28 cellular contexts compared by ENCODE assay signal in the genomic region with DNA sequence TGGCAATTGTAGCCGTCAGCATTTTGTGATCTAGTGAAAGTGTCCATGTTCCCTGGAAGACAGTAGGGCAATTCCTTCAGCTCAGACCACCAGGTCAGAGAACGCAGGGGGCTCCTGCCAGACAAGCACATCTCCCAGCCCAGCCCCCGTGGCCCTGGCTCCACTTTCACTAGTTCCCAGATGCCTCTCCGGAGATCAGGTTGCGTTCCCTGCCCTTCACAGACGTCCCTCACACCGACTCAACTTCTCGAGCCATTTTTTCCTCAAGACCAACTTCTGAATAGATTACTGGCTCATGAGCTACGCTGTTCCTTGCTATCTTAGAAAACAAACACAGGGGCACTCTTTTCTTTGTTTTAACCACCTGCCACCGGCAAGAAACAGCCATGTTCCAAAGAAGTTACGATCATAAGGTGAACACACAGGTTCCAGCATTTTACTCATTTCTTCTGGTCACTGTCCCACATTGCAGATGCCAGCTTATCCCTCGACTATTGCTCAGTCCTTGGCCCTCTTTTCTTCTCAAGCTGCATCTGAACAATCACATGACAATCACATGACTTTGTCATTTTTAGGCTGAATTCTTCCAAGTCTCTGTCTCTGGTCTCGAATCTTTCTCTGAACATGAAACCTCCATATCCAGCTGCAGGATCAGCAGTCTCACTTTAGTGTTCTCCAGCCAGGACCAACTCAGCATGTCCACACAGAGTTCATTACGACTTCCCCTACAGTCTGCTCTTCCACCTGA. TPM values are rescaled to one million over a fixed set of nuclear protein-coding genes. Genes with fewer than 3 reads are reported as not detected.
DNase-seq lines count a peak whose midpoint lies in the region; ATAC-seq, FAIRE-seq and TF ChIP-seq lines count a peak whose summit lies in the region.
"Had no signal": no experiment of that assay in that cellular context is flagged by ENCODE, and none has a peak within 500 bp of the region (broad histone marks: within the 10 kb centered on the region; RNA-seq: fewer than 3 reads in every experiment).

No MANE protein-coding gene starts in this region.

- no peak for TF ChIP-seq POLR2A in K562 (conservative IDR thresholded peaks at IDR 0.05)
- TF ChIP-seq POLR2A in lower leg skin (IDR thresholded peaks at IDR 0.05), result no peak

- intact Hi-C loops in K562 (cut with micrococcal nuclease) (no loop called here), lower leg skin (cut with DNase I; ENCODE audit: low total_unique reads) (no loop called here)

- peak; percentile 38 for FAIRE-seq in D721Med (lab: Jason Lieb, UNC)
- no peak for FAIRE-seq in K562 (lab: Jason Lieb, UNC)
- FAIRE-seq: GM12878, RCC 7860 had no signal

- TF ChIP-seq CTCF in D721Med (IDR thresholded peaks at IDR 0.05; ENCODE audit: insufficient read depth, missing control alignments) (no peak), K562 (IDR thresholded peaks at IDR 0.05 in 2 of 3, conservative IDR thresholded peaks at IDR 0.05 in 1 of 3; ENCODE audit: insufficient read depth in 2 of 3, low read depth in 1 of 3, low read length in 3 of 3) (no peak), foreskin keratinocyte (conservative IDR thresholded peaks at IDR 0.05) (no peak), neural cell (IDR thresholded peaks at IDR 0.05; ENCODE audit: poor library complexity, severe bottlenecking) (no peak), lower leg skin (IDR thresholded peaks at IDR 0.05) (no peak)

- CTCF ChIA-PET in K562 (lab: Yijun Ruan, JAX; ENCODE audit: low intra/inter-chr PET ratio), result no interaction called here

- H3K27me3 ChIP-seq in K562 (ENCODE audit: control insufficient read depth in 2 of 2, insufficient read depth in 2 of 2, low read length in 2 of 2) (peaks cover 13 to 19% of the 10 kb centered on the region in 2 experiments; a peak in 4 of 5 replicates), foreskin keratinocyte (no peaks in the 10 kb centered on the region), neural cell (ENCODE audit: insufficient read depth, low read depth, low read length) (no peaks in the 10 kb centered on the region)

- H3K9me1 ChIP-seq in K562 (ENCODE audit: control insufficient read depth, insufficient read depth, low read length), result no peaks in the 10 kb centered on the region

- no peaks in the 10 kb centered on the region for H4K20me1 ChIP-seq in K562 (replicated peaks; ENCODE audit: control insufficient read depth, insufficient read depth, low read length)
- no peaks in the 10 kb centered on the region for H4K20me1 ChIP-seq in neural cell (ENCODE audit: insufficient read depth)

- DNase-seq in D721Med (ENCODE audit: insufficient read length, low spot score) (no peak), K562 (ENCODE audit: extremely low read depth in 1 of 4, low spot score in 3 of 4) (no peak), foreskin keratinocyte (no peak), NCI-H2171 (lab: John Stamatoyannopoulos, UW) (no peak), NCI-H748 treated with DMSO at 0.1 percent for 48 hours (lab: John Stamatoyannopoulos, UW) (no peak), lower leg skin (ENCODE audit: low spot score in 2 of 2) (no peak), NCI-H128 (lab: John Stamatoyannopoulos, UW; ENCODE audit: unreplicated experiment) (no peak)
- DNase-seq: C1 segment of cervical spinal cord; CD4-positive, alpha-beta memory T cell; COR-L47; DMS 273 treated with DMSO at 0.1 percent for 48 hours; DMS79; EL; GDM1; H7; Karpas-422; MV-4-11; NCI-H1105; NCI-H1694; NCI-H2029 treated with DMSO at 0.1 percent for 48 hours; NCI-H226; NCI-H510A treated with DMSO at 0.1 percent for 48 hours; SK-N-SH; SW 1271 had no signal

- H3K9me3 ChIP-seq in K562 (replicated peaks; ENCODE audit: control insufficient read depth, insufficient read depth, low read depth, low read length) (no peaks in the 10 kb centered on the region), neural cell (ENCODE audit: low read length) (no peaks in the 10 kb centered on the region)
- H3K9me3 ChIP-seq: SK-N-SH had no signal

- BruUV-seq in K562 (replicated peaks; lab: Mats Ljungman, UMichigan), result no TSS peak

- TF ChIP-seq EP300 in K562 (IDR thresholded peaks at IDR 0.05; ENCODE audit: low read length), result no peak
- no peak for TF ChIP-seq EP300 in neural cell (conservative IDR thresholded peaks at IDR 0.05; ENCODE audit: poor library complexity, severe bottlenecking)

- H3F3A ChIP-seq in neural cell (ENCODE audit: insufficient read depth, low read length, poor library complexity, severe bottlenecking), result peaks cover 5% of the 10 kb centered on the region

- in situ Hi-C loops in K562 (cut with MboI), result no loop called here

- H3K4me1 ChIP-seq in K562 (replicated peaks in 1 of 2; ENCODE audit: control insufficient read depth in 2 of 2, insufficient read depth in 2 of 2, low read length in 2 of 2) (no peaks in the 10 kb centered on the region; a peak in 1 of 5 replicates), foreskin keratinocyte (peaks cover 36% of the 10 kb centered on the region)

- POLR2A ChIA-PET in K562 (lab: Yijun Ruan, JAX), result interaction anchor here (0.9 kb wide), 1 partner anchor 18 kb away, joined by 3 read pairs; no protein-coding TSS in a partner anchor

- H2AFZ ChIP-seq in K562 (ENCODE audit: low read depth, low read length) (no peak overlapping the region), neural cell (ENCODE audit: low read depth, low read length) (no peak overlapping the region)

- H3K4me2 ChIP-seq in K562 (ENCODE audit: insufficient read depth, low read length) (no peak overlapping the region), neural cell (ENCODE audit: low read length) (no peak overlapping the region)
- H3K4me2 ChIP-seq: SK-N-SH had no signal

- TF ChIP-seq RAD21 in K562 (CRISPR knock-in tag; conservative IDR thresholded peaks at IDR 0.05 in 1 of 2, IDR thresholded peaks at IDR 0.05 in 1 of 2) (no peak), neural cell (conservative IDR thresholded peaks at IDR 0.05) (no peak)

- under 1% methylated on average over 14 of the region's 14 CpGs for WGBS in K562 (ENCODE audit: insufficient coverage, low coverage, missing lambda C conversion rate)
- 83 to 85% methylated on average over 14 of the region's 14 CpGs for WGBS in lower leg skin, 2 donors

- H3K36me3 ChIP-seq in K562 (ENCODE audit: control insufficient read depth, insufficient read depth, low read length), result no peaks in the 10 kb centered on the region
- no peaks in the 10 kb centered on the region for H3K36me3 ChIP-seq in neural cell (ENCODE audit: insufficient read depth, low read length)

- H3K9ac ChIP-seq in K562 (ENCODE audit: insufficient read depth in 1 of 2, low read depth in 2 of 2, low read length in 2 of 2), result no peak overlapping the region
- H3K9ac ChIP-seq in neural cell (ENCODE audit: low read length), result no peak overlapping the region
- H3K9ac ChIP-seq: SK-N-SH had no signal

- H3K4me3 ChIP-seq in K562, result no peak overlapping the region
- H3K4me3 ChIP-seq in neural cell (ENCODE audit: low read length), result no peak overlapping the region
- no peak overlapping the region for H3K4me3 ChIP-seq in lower leg skin (ENCODE audit: low read depth, poor library complexity, severe bottlenecking)
- H3K4me3 ChIP-seq: GM12878 had no signal

- no peaks in the 10 kb centered on the region for H3K9me2 ChIP-seq in neural cell (ENCODE audit: insufficient read depth, low read length)
- H3K9me2 ChIP-seq: SK-N-SH had no signal

- H3K27ac ChIP-seq in K562 (ENCODE audit: extremely low read depth, low read depth, low read length) (no peak overlapping the region), foreskin keratinocyte (peak overlapping the region; percentile 41), neural cell (ENCODE audit: low read length) (peak overlapping the region; percentile 85)
- H3K27ac ChIP-seq: HL-60 had no signal

- H3K79me2 ChIP-seq in K562 (ENCODE audit: control insufficient read depth, insufficient read depth, low read length), result no peaks in the 10 kb centered on the region
- no peaks in the 10 kb centered on the region for H3K79me2 ChIP-seq in neural cell (replicated peaks; ENCODE audit: insufficient read depth, low read length)

- ATAC-seq in K562 (no peak), foreskin keratinocyte (no peak)
- ATAC-seq: GM12878 had no signal

RNA-seq across cellular contexts. Expression of gene UTP25, which starts 53.7 kb away (rescaled TPM):
- 18.3 and 30.1 TPM in 2 replicates for total RNA-seq in K562 (2011; cell fraction: chromatin; rRNA removed; ENCODE audit: low replicate concordance)
- total RNA-seq in K562 (2011; cell fraction: nucleolus; rRNA removed), result 10.3 and 13.0 TPM in 2 replicates
- 18.0 and 28.4 TPM in 2 replicates for total RNA-seq in K562 (2011; cell fraction: nucleoplasm; rRNA removed)
- total RNA-seq in K562 (2014; rRNA removed) (10.6 and 11.9 TPM in 2 replicates), K562 (2014; rRNA removed; fragmentation: Illumina TruSeq; extraction: Trizol) (17.6 and 18.4 TPM in 2 replicates), K562 (2015; rRNA removed; fragmentation: Illumina TruSeq; extraction: Trizol) (15.3 and 16.6 TPM in 2 replicates), K562 (2021) (10.7 and 12.0 TPM in 2 replicates), foreskin keratinocyte (9.0 and 9.2 TPM in 2 replicates), lower leg skin (10 to 100 TPM in 3 of 4 donors, 1 to 10 TPM in 1; 9.9 to 12.9 (median 11.1) TPM)
- polyA plus RNA-seq in K562 (2011; rRNA removed) (10.4 and 12.8 TPM in 2 replicates), K562 (2014; fragmentation: Illumina TruSeq; extraction: Trizol) (13.1 and 15.7 TPM in 2 replicates), K562 (2014; fragmentation: Nextera tagmentation; extraction: Ambion mirVana) (10 to 100 TPM in 1 of 2 experiments, 1 to 10 TPM in 1; 5.7 to 10.9 TPM), K562 (2014; rRNA removed) (8.7 and 9.5 TPM in 2 replicates), foreskin keratinocyte (3.2 and 3.7 TPM in 2 replicates), neural cell (6.1 and 6.2 TPM in 2 replicates)
- 4.5 and 6.9 TPM in 2 replicates for polyA plus RNA-seq in K562 (2011; cell fraction: cytosol; rRNA removed)
- polyA plus RNA-seq in K562 (2011; cell fraction: nucleus; rRNA removed), result 10.4 and 11.3 TPM in 2 replicates
- 5.1 and 6.6 TPM in 2 replicates for polyA plus RNA-seq in K562 (2012)
- polyA minus RNA-seq in K562 (2011; rRNA and poly(A)+ RNA removed), result 20.6 and 21.0 TPM in 2 replicates
- polyA minus RNA-seq in K562 (2011; cell fraction: cytosol; rRNA and poly(A)+ RNA removed), result 4.3 and 4.9 TPM in 2 replicates
- 19.7 and 27.1 TPM in 2 replicates for polyA minus RNA-seq in K562 (2011; cell fraction: nucleus; rRNA and poly(A)+ RNA removed)
- 10.5 and 12.7 TPM in 2 replicates for polyA minus RNA-seq in neural cell

RNA-seq across cellular contexts. Expression of gene SYT14, which starts 56.6 kb away (rescaled TPM):
- total RNA-seq in K562 (2011; cell fraction: chromatin; rRNA removed; ENCODE audit: low replicate concordance), result not detected in 2 replicates
- total RNA-seq in K562 (2011; cell fraction: nucleolus; rRNA removed), result not detected in 2 replicates
- total RNA-seq in K562 (2011; cell fraction: nucleoplasm; rRNA removed), result 0.23 TPM in 1 of 2 replicates, not detected in the other
- total RNA-seq in K562 (2014; rRNA removed) (not detected in 2 replicates), K562 (2014; rRNA removed; fragmentation: Illumina TruSeq; extraction: Trizol) (0.03 TPM in 1 of 2 replicates, not detected in the other), K562 (2015; rRNA removed; fragmentation: Illumina TruSeq; extraction: Trizol) (not detected in 2 replicates), K562 (2021) (0.07 TPM in 1 of 2 replicates, not detected in the other), foreskin keratinocyte (4.1 and 7.1 TPM in 2 replicates), lower leg skin (1 to 10 TPM in 1 of 4 donors, under 1 TPM in 2, not detected in 1; 0.04 to 2.8 (median 0.12) TPM)
- polyA plus RNA-seq in K562 (2011; rRNA removed) (0.04 TPM in 1 of 2 replicates, not detected in the other), K562 (2014; fragmentation: Illumina TruSeq; extraction: Trizol) (not detected in 2 replicates), K562 (2014; fragmentation: Nextera tagmentation; extraction: Ambion mirVana) (not detected), K562 (2014; rRNA removed) (0.01 TPM in 1 of 2 replicates, not detected in the other), foreskin keratinocyte (0.48 and 0.97 TPM in 2 replicates), neural cell (20.1 and 21.9 TPM in 2 replicates)
- not detected in 2 replicates for polyA plus RNA-seq in K562 (2011; cell fraction: cytosol; rRNA removed)
- polyA plus RNA-seq in K562 (2011; cell fraction: nucleus; rRNA removed), result not detected in 2 replicates
- polyA plus RNA-seq in K562 (2012), result 0.01 TPM in 2 replicates
- polyA minus RNA-seq in K562 (2011; rRNA and poly(A)+ RNA removed), result not detected in 2 replicates
- not detected in 2 replicates for polyA minus RNA-seq in K562 (2011; cell fraction: cytosol; rRNA and poly(A)+ RNA removed)
- polyA minus RNA-seq in K562 (2011; cell fraction: nucleus; rRNA and poly(A)+ RNA removed), result not detected in 2 replicates
- 96.2 and 114 TPM in 2 replicates for polyA minus RNA-seq in neural cell
- total RNA-seq: CD4-positive, alpha-beta memory T cell; GM12878 had no signal
- polyA plus RNA-seq: CD4-positive, alpha-beta memory T cell had no signal
